ENCODE assay signal across 1 cellular context in the genomic region with DNA sequence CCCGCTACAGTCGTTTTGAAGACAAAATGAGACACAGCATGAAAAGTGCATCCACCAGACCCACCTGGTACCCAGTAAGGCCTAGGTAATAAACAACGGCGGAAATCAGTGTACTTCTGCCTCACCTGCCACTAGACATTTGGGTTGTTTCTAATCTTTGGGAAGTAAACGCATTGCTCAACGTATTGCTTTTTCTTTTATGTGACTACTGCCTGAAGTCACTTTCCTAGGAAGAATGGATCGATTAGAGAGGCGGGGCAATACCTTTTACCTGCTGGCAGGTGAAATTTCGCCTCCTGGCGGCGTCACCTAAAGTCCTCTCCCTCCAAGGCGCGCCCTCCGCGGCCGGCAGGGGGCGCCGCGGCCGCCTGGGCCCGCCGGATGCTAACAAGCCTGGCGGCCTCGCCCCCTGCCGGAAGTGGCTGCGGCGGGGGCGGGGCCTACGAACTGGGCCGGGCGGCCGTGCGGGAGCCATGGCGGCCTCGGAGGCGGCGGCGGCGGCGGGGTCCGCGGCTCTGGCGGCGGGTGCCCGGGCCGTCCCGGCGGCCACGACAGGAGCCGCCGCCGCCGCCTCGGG.
TF ChIP-seq lines count a peak whose summit lies in the region.

ATMIN (plus strand) TSS at position 445 of the 577 bp plus-strand sequence; CDS start at position 474, 29 bp downstream.

TF ChIP-seq in HepG2, 621 proteins besides CTCF, POLR2A, EP300 and RAD21 (continued from another document):
- no peak for TF ChIP-seq THAP8 (CRISPR knock-in tag; IDR thresholded peaks at IDR 0.05; ENCODE audit: borderline replicate concordance)
- no peak for TF ChIP-seq ZNF563 (CRISPR knock-in tag; IDR thresholded peaks at IDR 0.05)
- no peak for TF ChIP-seq E2F1 (CRISPR knock-in tag; IDR thresholded peaks at IDR 0.05)
- peak; percentile 65 for TF ChIP-seq ZNF430 (CRISPR knock-in tag; IDR thresholded peaks at IDR 0.05)
- TF ChIP-seq STAG1 (CRISPR knock-in tag; IDR thresholded peaks at IDR 0.05), result peak; percentile 77
- peak; percentile 40; the same call in 1 of the 2 replicates for TF ChIP-seq HCFC1 (IDR thresholded peaks at IDR 0.05; ENCODE audit: low read depth, low read length)
- TF ChIP-seq ZSCAN21 (CRISPR knock-in tag; IDR thresholded peaks at IDR 0.05; ENCODE audit: borderline replicate concordance), result no peak
- TF ChIP-seq, protein P1, sequence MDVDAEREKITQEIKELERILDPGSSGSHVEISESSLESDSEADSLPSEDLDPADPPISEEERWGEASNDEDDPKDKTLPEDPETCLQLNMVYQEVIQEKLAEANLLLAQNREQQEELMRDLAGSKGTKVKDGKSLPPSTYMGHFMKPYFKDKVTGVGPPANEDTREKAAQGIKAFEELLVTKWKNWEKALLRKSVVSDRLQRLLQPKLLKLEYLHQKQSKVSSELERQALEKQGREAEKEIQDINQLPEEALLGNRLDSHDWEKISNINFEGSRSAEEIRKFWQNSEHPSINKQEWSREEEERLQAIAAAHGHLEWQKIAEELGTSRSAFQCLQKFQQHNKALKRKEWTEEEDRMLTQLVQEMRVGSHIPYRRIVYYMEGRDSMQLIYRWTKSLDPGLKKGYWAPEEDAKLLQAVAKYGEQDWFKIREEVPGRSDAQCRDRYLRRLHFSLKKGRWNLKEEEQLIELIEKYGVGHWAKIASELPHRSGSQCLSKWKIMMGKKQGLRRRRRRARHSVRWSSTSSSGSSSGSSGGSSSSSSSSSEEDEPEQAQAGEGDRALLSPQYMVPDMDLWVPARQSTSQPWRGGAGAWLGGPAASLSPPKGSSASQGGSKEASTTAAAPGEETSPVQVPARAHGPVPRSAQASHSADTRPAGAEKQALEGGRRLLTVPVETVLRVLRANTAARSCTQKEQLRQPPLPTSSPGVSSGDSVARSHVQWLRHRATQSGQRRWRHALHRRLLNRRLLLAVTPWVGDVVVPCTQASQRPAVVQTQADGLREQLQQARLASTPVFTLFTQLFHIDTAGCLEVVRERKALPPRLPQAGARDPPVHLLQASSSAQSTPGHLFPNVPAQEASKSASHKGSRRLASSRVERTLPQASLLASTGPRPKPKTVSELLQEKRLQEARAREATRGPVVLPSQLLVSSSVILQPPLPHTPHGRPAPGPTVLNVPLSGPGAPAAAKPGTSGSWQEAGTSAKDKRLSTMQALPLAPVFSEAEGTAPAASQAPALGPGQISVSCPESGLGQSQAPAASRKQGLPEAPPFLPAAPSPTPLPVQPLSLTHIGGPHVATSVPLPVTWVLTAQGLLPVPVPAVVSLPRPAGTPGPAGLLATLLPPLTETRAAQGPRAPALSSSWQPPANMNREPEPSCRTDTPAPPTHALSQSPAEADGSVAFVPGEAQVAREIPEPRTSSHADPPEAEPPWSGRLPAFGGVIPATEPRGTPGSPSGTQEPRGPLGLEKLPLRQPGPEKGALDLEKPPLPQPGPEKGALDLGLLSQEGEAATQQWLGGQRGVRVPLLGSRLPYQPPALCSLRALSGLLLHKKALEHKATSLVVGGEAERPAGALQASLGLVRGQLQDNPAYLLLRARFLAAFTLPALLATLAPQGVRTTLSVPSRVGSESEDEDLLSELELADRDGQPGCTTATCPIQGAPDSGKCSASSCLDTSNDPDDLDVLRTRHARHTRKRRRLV (CRISPR knock-in tag; IDR thresholded peaks at IDR 0.05), result peak; percentile 45; the same call in 1 of the 2 replicates
- TF ChIP-seq ZNF781 (CRISPR knock-in tag; IDR thresholded peaks at IDR 0.05; ENCODE audit: borderline replicate concordance, not compliant biosample characterization), result no peak
- no peak for TF ChIP-seq ZBTB14 (CRISPR knock-in tag; IDR thresholded peaks at IDR 0.05)
- TF ChIP-seq ZFP36 (IDR thresholded peaks at IDR 0.05; ENCODE audit: borderline replicate concordance, low read depth, low read length, partially characterized antibody), result no peak
- TF ChIP-seq, protein P2, sequence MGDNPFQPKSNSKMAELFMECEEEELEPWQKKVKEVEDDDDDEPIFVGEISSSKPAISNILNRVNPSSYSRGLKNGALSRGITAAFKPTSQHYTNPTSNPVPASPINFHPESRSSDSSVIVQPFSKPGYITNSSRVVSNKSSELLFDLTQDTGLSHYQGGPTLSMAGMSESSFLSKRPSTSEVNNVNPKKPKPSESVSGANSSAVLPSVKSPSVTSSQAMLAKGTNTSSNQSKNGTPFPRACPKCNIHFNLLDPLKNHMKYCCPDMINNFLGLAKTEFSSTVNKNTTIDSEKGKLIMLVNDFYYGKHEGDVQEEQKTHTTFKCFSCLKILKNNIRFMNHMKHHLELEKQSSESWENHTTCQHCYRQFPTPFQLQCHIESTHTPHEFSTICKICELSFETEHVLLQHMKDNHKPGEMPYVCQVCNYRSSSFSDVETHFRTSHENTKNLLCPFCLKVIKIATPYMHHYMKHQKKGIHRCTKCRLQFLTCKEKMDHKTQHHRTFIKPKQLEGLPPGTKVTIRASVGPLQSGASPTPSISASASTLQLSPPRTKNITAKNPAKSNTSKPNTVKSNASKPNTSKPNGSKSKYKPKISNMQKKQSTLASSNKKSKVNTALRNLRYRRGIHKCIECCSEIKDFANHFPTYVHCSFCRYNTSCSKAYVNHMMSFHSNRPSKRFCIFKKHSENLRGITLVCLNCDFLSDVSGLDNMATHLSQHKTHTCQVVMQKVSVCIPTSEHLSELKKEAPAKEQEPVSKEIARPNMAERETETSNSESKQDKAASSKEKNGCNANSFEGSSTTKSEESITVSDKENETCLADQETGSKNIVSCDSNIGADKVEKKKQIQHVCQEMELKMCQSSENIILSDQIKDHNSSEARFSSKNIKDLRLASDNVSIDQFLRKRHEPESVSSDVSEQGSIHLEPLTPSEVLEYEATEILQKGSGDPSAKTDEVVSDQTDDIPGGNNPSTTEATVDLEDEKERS (CRISPR knock-in tag; IDR thresholded peaks at IDR 0.05), result no peak
- TF ChIP-seq FOXA3 (CRISPR knock-in tag; IDR thresholded peaks at IDR 0.05), result peak; percentile 35; the same call in 1 of the 2 replicates
- no peak for TF ChIP-seq MED8 (CRISPR knock-in tag; IDR thresholded peaks at IDR 0.05; ENCODE audit: insufficient replicate concordance)
- TF ChIP-seq, protein P3, sequence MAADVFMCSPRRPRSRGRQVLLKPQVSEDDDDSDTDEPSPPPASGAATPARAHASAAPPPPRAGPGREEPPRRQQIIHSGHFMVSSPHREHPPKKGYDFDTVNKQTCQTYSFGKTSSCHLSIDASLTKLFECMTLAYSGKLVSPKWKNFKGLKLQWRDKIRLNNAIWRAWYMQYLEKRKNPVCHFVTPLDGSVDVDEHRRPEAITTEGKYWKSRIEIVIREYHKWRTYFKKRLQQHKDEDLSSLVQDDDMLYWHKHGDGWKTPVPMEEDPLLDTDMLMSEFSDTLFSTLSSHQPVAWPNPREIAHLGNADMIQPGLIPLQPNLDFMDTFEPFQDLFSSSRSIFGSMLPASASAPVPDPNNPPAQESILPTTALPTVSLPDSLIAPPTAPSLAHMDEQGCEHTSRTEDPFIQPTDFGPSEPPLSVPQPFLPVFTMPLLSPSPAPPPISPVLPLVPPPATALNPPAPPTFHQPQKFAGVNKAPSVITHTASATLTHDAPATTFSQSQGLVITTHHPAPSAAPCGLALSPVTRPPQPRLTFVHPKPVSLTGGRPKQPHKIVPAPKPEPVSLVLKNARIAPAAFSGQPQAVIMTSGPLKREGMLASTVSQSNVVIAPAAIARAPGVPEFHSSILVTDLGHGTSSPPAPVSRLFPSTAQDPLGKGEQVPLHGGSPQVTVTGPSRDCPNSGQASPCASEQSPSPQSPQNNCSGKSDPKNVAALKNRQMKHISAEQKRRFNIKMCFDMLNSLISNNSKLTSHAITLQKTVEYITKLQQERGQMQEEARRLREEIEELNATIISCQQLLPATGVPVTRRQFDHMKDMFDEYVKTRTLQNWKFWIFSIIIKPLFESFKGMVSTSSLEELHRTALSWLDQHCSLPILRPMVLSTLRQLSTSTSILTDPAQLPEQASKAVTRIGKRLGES (CRISPR knock-in tag; IDR thresholded peaks at IDR 0.05; ENCODE audit: borderline replicate concordance), result no peak
- TF ChIP-seq, protein P4, sequence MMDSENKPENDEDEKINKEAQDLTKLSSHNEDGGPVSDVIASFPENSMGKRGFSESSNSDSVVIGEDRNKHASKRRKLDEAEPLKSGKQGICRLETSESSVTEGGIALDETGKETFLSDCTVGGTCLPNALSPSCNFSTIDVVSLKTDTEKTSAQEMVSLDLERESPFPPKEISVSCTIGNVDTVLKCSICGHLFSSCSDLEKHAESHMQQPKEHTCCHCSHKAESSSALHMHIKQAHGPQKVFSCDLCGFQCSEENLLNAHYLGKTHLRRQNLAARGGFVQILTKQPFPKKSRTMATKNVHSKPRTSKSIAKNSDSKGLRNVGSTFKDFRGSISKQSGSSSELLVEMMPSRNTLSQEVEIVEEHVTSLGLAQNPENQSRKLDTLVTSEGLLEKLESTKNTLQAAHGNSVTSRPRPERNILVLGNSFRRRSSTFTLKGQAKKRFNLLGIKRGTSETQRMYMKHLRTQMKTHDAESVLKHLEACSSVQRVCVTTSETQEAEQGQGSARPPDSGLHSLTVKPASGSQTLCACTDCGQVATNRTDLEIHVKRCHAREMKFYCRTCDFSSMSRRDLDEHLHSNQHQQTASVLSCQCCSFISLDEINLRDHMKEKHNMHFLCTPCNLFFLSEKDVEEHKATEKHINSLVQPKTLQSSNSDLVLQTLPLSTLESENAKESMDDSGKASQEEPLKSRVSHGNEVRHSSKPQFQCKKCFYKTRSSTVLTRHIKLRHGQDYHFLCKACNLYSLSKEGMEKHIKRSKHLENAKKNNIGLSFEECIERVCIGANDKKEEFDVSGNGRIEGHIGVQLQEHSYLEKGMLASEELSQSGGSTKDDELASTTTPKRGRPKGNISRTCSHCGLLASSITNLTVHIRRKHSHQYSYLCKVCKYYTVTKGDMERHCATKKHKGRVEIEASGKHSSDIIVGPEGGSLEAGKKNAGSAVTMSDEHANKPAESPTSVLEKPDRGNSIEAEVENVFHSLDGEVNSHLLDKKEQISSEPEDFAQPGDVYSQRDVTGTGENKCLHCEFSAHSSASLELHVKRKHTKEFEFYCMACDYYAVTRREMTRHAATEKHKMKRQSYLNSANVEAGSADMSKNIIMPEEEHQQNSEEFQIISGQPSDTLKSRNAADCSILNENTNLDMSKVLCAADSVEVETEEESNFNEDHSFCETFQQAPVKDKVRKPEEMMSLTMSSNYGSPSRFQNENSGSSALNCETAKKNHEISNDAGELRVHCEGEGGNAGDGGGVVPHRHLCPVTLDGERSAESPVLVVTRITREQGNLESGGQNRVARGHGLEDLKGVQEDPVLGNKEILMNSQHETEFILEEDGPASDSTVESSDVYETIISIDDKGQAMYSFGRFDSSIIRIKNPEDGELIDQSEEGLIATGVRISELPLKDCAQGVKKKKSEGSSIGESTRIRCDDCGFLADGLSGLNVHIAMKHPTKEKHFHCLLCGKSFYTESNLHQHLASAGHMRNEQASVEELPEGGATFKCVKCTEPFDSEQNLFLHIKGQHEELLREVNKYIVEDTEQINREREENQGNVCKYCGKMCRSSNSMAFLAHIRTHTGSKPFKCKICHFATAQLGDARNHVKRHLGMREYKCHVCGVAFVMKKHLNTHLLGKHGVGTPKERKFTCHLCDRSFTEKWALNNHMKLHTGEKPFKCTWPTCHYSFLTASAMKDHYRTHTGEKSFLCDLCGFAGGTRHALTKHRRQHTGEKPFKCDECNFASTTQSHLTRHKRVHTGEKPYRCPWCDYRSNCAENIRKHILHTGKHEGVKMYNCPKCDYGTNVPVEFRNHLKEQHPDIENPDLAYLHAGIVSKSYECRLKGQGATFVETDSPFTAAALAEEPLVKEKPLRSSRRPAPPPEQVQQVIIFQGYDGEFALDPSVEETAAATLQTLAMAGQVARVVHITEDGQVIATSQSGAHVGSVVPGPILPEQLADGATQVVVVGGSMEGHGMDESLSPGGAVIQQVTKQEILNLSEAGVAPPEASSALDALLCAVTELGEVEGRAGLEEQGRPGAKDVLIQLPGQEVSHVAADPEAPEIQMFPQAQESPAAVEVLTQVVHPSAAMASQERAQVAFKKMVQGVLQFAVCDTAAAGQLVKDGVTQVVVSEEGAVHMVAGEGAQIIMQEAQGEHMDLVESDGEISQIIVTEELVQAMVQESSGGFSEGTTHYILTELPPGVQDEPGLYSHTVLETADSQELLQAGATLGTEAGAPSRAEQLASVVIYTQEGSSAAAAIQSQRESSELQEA (CRISPR knock-in tag; IDR thresholded peaks at IDR 0.05; ENCODE audit: not compliant biosample characterization), result no peak
- no peak for TF ChIP-seq RBAK (CRISPR knock-in tag; IDR thresholded peaks at IDR 0.05)
- TF ChIP-seq ZNF264 (CRISPR knock-in tag; IDR thresholded peaks at IDR 0.05), result no peak
TF ChIP-seq in HepG2: peak in this region for 120.
